In the genomic region with DNA sequence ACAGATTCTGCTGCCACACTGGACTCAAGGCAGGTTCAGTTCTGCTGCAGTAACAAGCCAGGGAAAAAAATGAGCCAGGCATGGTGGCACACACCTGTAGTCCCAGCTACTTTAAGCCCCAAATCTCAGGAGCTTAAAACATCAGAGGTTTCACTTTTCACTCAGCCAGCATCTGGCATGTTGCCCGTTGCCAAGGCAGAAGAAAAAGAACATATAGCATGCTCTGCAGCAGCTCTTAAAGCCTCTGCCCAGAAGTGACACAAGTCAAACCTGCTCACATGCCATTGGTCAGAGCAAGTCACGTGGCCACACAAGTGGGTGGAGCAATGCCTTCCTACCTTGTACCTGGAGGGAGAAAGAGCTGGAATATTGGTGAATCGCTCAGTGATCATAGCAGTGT, we compare ENCODE assay signal across 8 cellular contexts. TPM values are rescaled to one million over a fixed set of nuclear protein-coding genes. Genes with fewer than 3 reads are reported as not detected.
A peak's percentile ranks its signal among the peaks of the same experiment; 100 is the strongest.
DNase-seq lines count a peak whose midpoint lies in the region; ATAC-seq lines count a peak whose summit lies in the region.

No MANE protein-coding gene starts in this region.

- ATAC-seq in HG02642 (IDR thresholded peaks at IDR 0.05; ENCODE audit: poor library complexity, unreplicated experiment): peak; percentile 46
- peak; percentile 38 to 47 for ATAC-seq in stimulated activated naive B cell treated with anti-CD40 and anti-IgM and Interleukin-4, amounts not matched to agents 10 μg/mL and 1 μg/mL and 100 μg/mL, for 72 hours (replicated peaks)

- no peaks in the 10 kb centered on the region for H3K9me3 Mint-ChIP-seq in dendritic cell treated with granulocyte-macrophage colony-stimulating factor and Interleukin-4, amounts not matched to agents 40 ng/mL and 50 ng/mL, for 4 days
- H3K9me3 Mint-ChIP-seq in stimulated activated naive B cell treated with anti-CD40 and anti-IgM and Interleukin-4, amounts not matched to agents 10 μg/mL and 1 μg/mL and 100 μg/mL, for 72 hours: peaks cover 0 to 1% of the 10 kb centered on the region in 2 donors

- peaks cover 88% of the 10 kb centered on the region for H3K4me1 Mint-ChIP-seq in dendritic cell treated with granulocyte-macrophage colony-stimulating factor and Interleukin-4, amounts not matched to agents 40 ng/mL and 50 ng/mL, for 4 days (ENCODE audit: low read depth)
- peaks cover 46 to 75% of the 10 kb centered on the region in 2 donors for H3K4me1 Mint-ChIP-seq in stimulated activated naive B cell treated with anti-CD40 and anti-IgM and Interleukin-4, amounts not matched to agents 10 μg/mL and 1 μg/mL and 100 μg/mL, for 72 hours

- H3K4me3 Mint-ChIP-seq in dendritic cell treated with granulocyte-macrophage colony-stimulating factor and Interleukin-4, amounts not matched to agents 40 ng/mL and 50 ng/mL, for 4 days: peak overlapping the region; percentile 37
- peak overlapping the region in 1 of 2 donors; percentile 50 for H3K4me3 Mint-ChIP-seq in stimulated activated naive B cell treated with anti-CD40 and anti-IgM and Interleukin-4, amounts not matched to agents 10 μg/mL and 1 μg/mL and 100 μg/mL, for 72 hours

- H3K27ac Mint-ChIP-seq in dendritic cell treated with granulocyte-macrophage colony-stimulating factor and Interleukin-4, amounts not matched to agents 40 ng/mL and 50 ng/mL, for 4 days: peak overlapping the region; percentile 83
- peak overlapping the region; percentile 95 for H3K27ac Mint-ChIP-seq in stimulated activated naive B cell treated with anti-CD40 and anti-IgM and Interleukin-4, amounts not matched to agents 10 μg/mL and 1 μg/mL and 100 μg/mL, for 72 hours

- H3K36me3 Mint-ChIP-seq in dendritic cell treated with granulocyte-macrophage colony-stimulating factor and Interleukin-4, amounts not matched to agents 40 ng/mL and 50 ng/mL, for 4 days (ENCODE audit: low read depth): no peaks in the 10 kb centered on the region
- peaks cover 0 to 9% of the 10 kb centered on the region in 2 donors for H3K36me3 Mint-ChIP-seq in stimulated activated naive B cell treated with anti-CD40 and anti-IgM and Interleukin-4, amounts not matched to agents 10 μg/mL and 1 μg/mL and 100 μg/mL, for 72 hours

- DNase-seq in DMS79 treated with DMSO at 0.1 percent for 48 hours (lab: John Stamatoyannopoulos, UW): peak; percentile 79
- peak; percentile 80 for DNase-seq in NCI-H2196 treated with DMSO at 0.1 percent for 48 hours (lab: John Stamatoyannopoulos, UW; ENCODE audit: unreplicated experiment)
- DNase-seq in activated CD4-positive, alpha-beta T cell treated with anti-CD3 and anti-CD28 coated beads, Interleukin-2, amount 50 U/mL, for 1 hour: peak; percentile 90
- DNase-seq in lung microvascular endothelial cell (ENCODE audit: low read depth in 2 of 2): peak; percentile 69 to 81
- DNase-seq in stimulated activated naive B cell treated with anti-CD40 and anti-IgM and Interleukin-4, amounts not matched to agents 10 μg/mL and 1 μg/mL and 100 μg/mL, for 72 hours: peak; percentile 78
- no peak for DNase-seq in retina

- intact Hi-C loops in dendritic cell treated with granulocyte-macrophage colony-stimulating factor and Interleukin-4, amounts not matched to agents 40 ng/mL and 50 ng/mL, for 4 days (cut with micrococcal nuclease): loop anchor here (5.0 kb wide), 1 partner anchor 36 kb away; no protein-coding TSS in a partner anchor

- peaks cover 2% of the 10 kb centered on the region for H3K27me3 Mint-ChIP-seq in dendritic cell treated with granulocyte-macrophage colony-stimulating factor and Interleukin-4, amounts not matched to agents 40 ng/mL and 50 ng/mL, for 4 days
- H3K27me3 Mint-ChIP-seq in stimulated activated naive B cell treated with anti-CD40 and anti-IgM and Interleukin-4, amounts not matched to agents 10 μg/mL and 1 μg/mL and 100 μg/mL, for 72 hours: no peaks in the 10 kb centered on the region

RNA-seq across cellular contexts. Expression of a gene that starts 14.7 kb away (rescaled TPM):
- total RNA-seq in lung microvascular endothelial cell: 4.8 and 10.9 TPM in 2 replicates

RNA-seq across cellular contexts. Expression of a gene that starts 52.6 kb away (rescaled TPM):
- total RNA-seq in lung microvascular endothelial cell: 52.5 and 64.1 TPM in 2 replicates
